ENCODE assay signal across 16 cellular contexts in genomic region chr5:3362606-3362910, GRCh38.
DNase-seq lines count a peak whose midpoint lies in the region; ATAC-seq and TF ChIP-seq lines count a peak whose summit lies in the region.
"Had no signal": no experiment of that assay in that cellular context is flagged by ENCODE, and none has a peak within 500 bp of the region (broad histone marks: within the 10 kb centered on the region; RNA-seq: fewer than 3 reads in every experiment).

No MANE protein-coding gene starts in this region.

- peak; percentile 22 for DNase-seq in NAMALWA (ENCODE audit: low spot score)
- DNase-seq in ecto neural progenitor cell (ENCODE audit: low spot score), result peak; percentile 28
- DNase-seq in sciatic nerve (ENCODE audit: low spot score), result peak; percentile 13
- DNase-seq in vagina (ENCODE audit: extremely low spot score in 2 of 2), result peak; percentile 72 to 79
- no peak for DNase-seq in upper lobe of left lung
- DNase-seq in stimulated activated CD4-positive, alpha-beta T cell treated with anti-CD3 and anti-CD28 coated beads, Interleukin-4, amount 100 ng/mL, for 1 hour, result no peak
- DNase-seq in GM20000 (ENCODE audit: low spot score), result no peak
- DNase-seq: ACHN; BE2C; C1 segment of cervical spinal cord; Caco-2; CD4-positive, alpha-beta T cell; HFFc6; IMR-90 had no signal

- TF ChIP-seq POLR2A in vagina (IDR thresholded peaks at IDR 0.05) (no peak), upper lobe of left lung (IDR thresholded peaks at IDR 0.05) (no peak)

- no peak for TF ChIP-seq CTCF in vagina (IDR thresholded peaks at IDR 0.05)
- TF ChIP-seq CTCF in upper lobe of left lung (IDR thresholded peaks at IDR 0.05), result no peak
- TF ChIP-seq CTCF in GM20000 (IDR thresholded peaks at IDR 0.05; ENCODE audit: extremely low read depth, missing control alignments), result no peak

- H3K27me3 ChIP-seq in vagina (no peaks in the 10 kb centered on the region), upper lobe of left lung (no peaks in the 10 kb centered on the region)
- H3K27me3 ChIP-seq: BE2C had no signal

- H3K9me3 ChIP-seq in vagina (no peaks in the 10 kb centered on the region), upper lobe of left lung (peaks cover 0 to 4% (median 0%) of the 10 kb centered on the region in 4 donors)
- H3K9me3 ChIP-seq: BE2C, Caco-2 had no signal

- 86% methylated on average over 2 of the region's 2 CpGs; no CpG with 5 or more reads in 1 of the 2 donors for WGBS in upper lobe of left lung, 2 donors

- H3K4me3 ChIP-seq in vagina, result no peak overlapping the region
- H3K4me3 ChIP-seq in upper lobe of left lung, result no peak overlapping the region
- H3K4me3 ChIP-seq: GM23338 had no signal

- H3K4me1 ChIP-seq in vagina (no peaks in the 10 kb centered on the region), upper lobe of left lung (no peaks in the 10 kb centered on the region)
- H3K4me1 ChIP-seq: BE2C, Caco-2 had no signal

- H3K27ac ChIP-seq in vagina (no peak overlapping the region), upper lobe of left lung (no peak overlapping the region)

- intact Hi-C loops in sciatic nerve (cut with DNase I), result no loop called here
- intact Hi-C loops in vagina (cut with DNase I), result no loop called here

- ATAC-seq in sciatic nerve (no peak), upper lobe of left lung (ENCODE audit: low FRiP score in 2 of 2) (no peak)
- ATAC-seq: GM23338, HCT116 had no signal

- TF ChIP-seq EP300 in upper lobe of left lung (IDR thresholded peaks at IDR 0.05), result no peak

- H3K36me3 ChIP-seq in vagina, result no peaks in the 10 kb centered on the region
- no peaks in the 10 kb centered on the region for H3K36me3 ChIP-seq in upper lobe of left lung
- H3K36me3 ChIP-seq: BE2C had no signal

Comparison
In these comparisons a context has a peak if more than half of its experiments do, and no peak if none do; other contexts are left out.
1. DNase-seq: peak in NAMALWA (single experiment), ecto neural progenitor cell (single experiment), sciatic nerve (single experiment) and vagina (2 of 2); none in upper lobe of left lung (0 of 2), stimulated activated CD4-positive, alpha-beta T cell treated with anti-CD3 and anti-CD28 coated beads, Interleukin-4, amount 100 ng/mL, for 1 hour (single experiment) and GM20000 (single experiment).